Comparison of ENCODE assay signal across 23 cellular contexts in the genomic region with DNA sequence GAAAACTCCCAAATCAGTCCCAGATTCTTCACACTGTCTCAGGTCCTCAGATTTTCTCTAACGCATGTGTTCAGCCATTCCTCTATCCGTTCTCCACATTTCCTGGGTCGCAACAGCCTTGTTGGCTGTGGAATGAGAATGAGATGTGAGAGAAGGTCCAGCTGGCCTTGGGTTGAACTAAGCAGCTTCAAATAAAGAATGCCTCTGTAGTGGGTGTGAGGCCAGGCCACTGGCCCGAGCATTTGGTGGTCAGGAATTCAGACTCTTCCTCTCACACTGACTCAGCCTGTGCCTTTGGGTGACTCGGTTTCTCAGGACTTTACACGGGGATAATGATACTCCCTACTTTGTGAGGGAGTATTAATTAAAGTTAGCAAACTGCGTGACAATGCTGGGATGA.
DNase-seq lines count a peak whose midpoint lies in the region; ATAC-seq and TF ChIP-seq lines count a peak whose summit lies in the region.
"Had no signal": no experiment of that assay in that cellular context is flagged by ENCODE, and none has a peak within 500 bp of the region (broad histone marks: within the 10 kb centered on the region; RNA-seq: fewer than 3 reads in every experiment).

No MANE protein-coding gene starts in this region.

- H3K79me2 ChIP-seq in fibroblast of lung (ENCODE audit: control insufficient read depth, insufficient read depth, low read length): no peaks in the 10 kb centered on the region
- H3K79me2 ChIP-seq: parathyroid adenoma had no signal

- no peak overlapping the region for H3K4me2 ChIP-seq in fibroblast of lung (ENCODE audit: extremely low read depth, insufficient read depth, low read length)
- H3K4me2 ChIP-seq: BLaER1 treated with 17β-estradiol and CSF1 and Interleukin-3, amounts not matched to agents 10 nM and 100 nM had no signal

- H3K4me3 ChIP-seq in fibroblast of lung (replicated peaks in 1 of 4; ENCODE audit: control extremely low read depth in 1 of 4, insufficient read depth in 1 of 4, low read depth in 3 of 4, low read length in 4 of 4) (no peak overlapping the region), left lung (no peak overlapping the region)
- H3K4me3 ChIP-seq: ascending aorta; BLaER1 treated with 17β-estradiol and CSF1 and Interleukin-3, amounts not matched to agents 10 nM and 100 nM; SJSA1; skin epidermis; upper lobe of left lung had no signal

- H3K9me3 ChIP-seq in fibroblast of lung (ENCODE audit: control insufficient read depth, insufficient read depth, low read depth, low read length) (no peaks in the 10 kb centered on the region), left lung (no peaks in the 10 kb centered on the region)
- H3K9me3 ChIP-seq: ascending aorta; BLaER1 treated with 17β-estradiol and CSF1 and Interleukin-3, amounts not matched to agents 10 nM and 100 nM; SJSA1; upper lobe of left lung had no signal

- H2AFZ ChIP-seq in fibroblast of lung (ENCODE audit: low read length): no peak overlapping the region

- DNase-seq in Right ventricle myocardium inferior (ENCODE audit: missing footprints) (no peak), cardiac septum (ENCODE audit: low spot score) (no peak), fibroblast of lung (ENCODE audit: low read depth in 2 of 2) (peak; percentile 72 to 91), left lung (no peak), HuH-7 (ENCODE audit: low spot score) (no peak), DMS79 treated with DMSO at 0.1 percent for 48 hours (lab: John Stamatoyannopoulos, UW) (no peak)
- DNase-seq: 8988T; activated CD8-positive, alpha-beta memory T cell treated with anti-CD3 and anti-CD28 coated beads, Interleukin-2, amount 50 U/mL, for 48 hours; GF-D8; natural killer cell; NCI-H1436; NCI-H2171 treated with DMSO at 0.1 percent for 48 hours; NCI-H748 treated with DMSO at 0.1 percent for 48 hours; T-helper 17 cell; upper lobe of left lung had no signal

- TF ChIP-seq CTCF in fibroblast of lung (conservative IDR thresholded peaks at IDR 0.05 in 1 of 2, IDR thresholded peaks at IDR 0.05 in 1 of 2; ENCODE audit: low read depth in 1 of 2, low read length in 2 of 2) (no peak), left lung (IDR thresholded peaks at IDR 0.05) (no peak)

- H3K4me1 ChIP-seq in fibroblast of lung (ENCODE audit: control insufficient read depth, extremely low read depth, insufficient read depth, low read length) (peaks cover 16% of the 10 kb centered on the region), left lung (no peaks in the 10 kb centered on the region)
- H3K4me1 ChIP-seq: ascending aorta had no signal

- no peak overlapping the region for H3K9ac ChIP-seq in fibroblast of lung (ENCODE audit: insufficient read depth, low read length)
- H3K9ac ChIP-seq: BLaER1 treated with 17β-estradiol and CSF1 and Interleukin-3, amounts not matched to agents 10 nM and 100 nM; parathyroid adenoma had no signal

- no peaks in the 10 kb centered on the region for H3K36me3 ChIP-seq in fibroblast of lung (ENCODE audit: control insufficient read depth, insufficient read depth, low read length)
- no peaks in the 10 kb centered on the region for H3K36me3 ChIP-seq in left lung
- H3K36me3 ChIP-seq: ascending aorta; BLaER1 treated with 17β-estradiol and CSF1 and Interleukin-3, amounts not matched to agents 10 nM and 100 nM; SJSA1; upper lobe of left lung had no signal

- ATAC-seq in Right ventricle myocardium inferior (peak; percentile 66), left lung (peak; percentile 6), GM18517 (IDR thresholded peaks at IDR 0.05; ENCODE audit: unreplicated experiment) (no peak), GM21619 (IDR thresholded peaks at IDR 0.05; ENCODE audit: unreplicated experiment) (no peak)
- ATAC-seq: natural killer cell had no signal

- no peaks in the 10 kb centered on the region for H3K27me3 ChIP-seq in fibroblast of lung (ENCODE audit: control insufficient read depth, insufficient read depth, low read length)
- H3K27me3 ChIP-seq in left lung: no peaks in the 10 kb centered on the region
- H3K27me3 ChIP-seq: ascending aorta; BLaER1 treated with 17β-estradiol and CSF1 and Interleukin-3, amounts not matched to agents 10 nM and 100 nM; SJSA1; upper lobe of left lung had no signal

- H4K20me1 ChIP-seq in fibroblast of lung (ENCODE audit: control insufficient read depth, extremely low read depth, insufficient read depth, low read length): no peaks in the 10 kb centered on the region
- H4K20me1 ChIP-seq: BLaER1 treated with 17β-estradiol and CSF1 and Interleukin-3, amounts not matched to agents 10 nM and 100 nM had no signal

- intact Hi-C loops in Right ventricle myocardium inferior (cut with DNase I) (no loop called here), cardiac septum (cut with DNase I) (no loop called here), left lung (cut with DNase I) (no loop called here)

- H3K27ac ChIP-seq in fibroblast of lung (ENCODE audit: insufficient read depth, low read length): no peak overlapping the region
- H3K27ac ChIP-seq in left lung: no peak overlapping the region
- H3K27ac ChIP-seq: ascending aorta; BLaER1 treated with 17β-estradiol and CSF1 and Interleukin-3, amounts not matched to agents 10 nM and 100 nM; parathyroid adenoma; upper lobe of left lung; VCaP had no signal

Comparison
In these comparisons a context has a peak if more than half of its experiments do, and no peak if none do; other contexts are left out.
1. ATAC-seq: peak in Right ventricle myocardium inferior (single experiment) and left lung (single experiment); none in GM18517 (single experiment) and GM21619 (single experiment).
2. DNase-seq: peak in fibroblast of lung (2 of 2); none in Right ventricle myocardium inferior (single experiment), cardiac septum (single experiment), left lung (0 of 2), HuH-7 (single experiment) and DMS79 treated with DMSO at 0.1 percent for 48 hours (single experiment).